17 cellular contexts compared by ENCODE assay signal in genomic region chrX:71545364-71545763, GRCh38. TPM values are rescaled to one million over a fixed set of nuclear protein-coding genes. Genes with fewer than 3 reads are reported as not detected.
DNase-seq lines count a peak whose midpoint lies in the region; ATAC-seq and TF ChIP-seq lines count a peak whose summit lies in the region.
"Had no signal": no experiment of that assay in that cellular context is flagged by ENCODE, and none has a peak within 500 bp of the region (broad histone marks: within the 10 kb centered on the region; RNA-seq: fewer than 3 reads in every experiment).

No MANE protein-coding gene starts in this region.

- peaks cover 64% of the 10 kb centered on the region for H3K36me3 Mint-ChIP-seq in activated CD4-positive, alpha-beta T cell treated with anti-CD3 and anti-CD28 coated beads for 36 hours (ENCODE audit: low read depth)
- peaks cover 80% of the 10 kb centered on the region for H3K36me3 Mint-ChIP-seq in stimulated activated naive CD8-positive, alpha-beta T cell treated with anti-CD3 and anti-CD28 coated beads, Interleukin-15, Interleukin-2, amounts not matched to agents 100 ng/mL and 50 ng/mL, for 24 hours (ENCODE audit: low read depth)
- H3K36me3 Mint-ChIP-seq in endothelial cell (ENCODE audit: low read depth, unreplicated experiment), result peaks cover 12% of the 10 kb centered on the region
- H3K36me3 Mint-ChIP-seq: IgD-negative memory B cell had no signal

- peaks cover 65% of the 10 kb centered on the region for H3K4me1 Mint-ChIP-seq in activated CD4-positive, alpha-beta T cell treated with anti-CD3 and anti-CD28 coated beads for 36 hours
- H3K4me1 Mint-ChIP-seq in stimulated activated naive CD8-positive, alpha-beta T cell treated with anti-CD3 and anti-CD28 coated beads, Interleukin-15, Interleukin-2, amounts not matched to agents 100 ng/mL and 50 ng/mL, for 24 hours (ENCODE audit: low read depth), result peaks cover 76% of the 10 kb centered on the region
- H3K4me1 Mint-ChIP-seq in endothelial cell (ENCODE audit: unreplicated experiment), result peaks cover 35% of the 10 kb centered on the region

- no peak for ATAC-seq in activated CD4-positive, alpha-beta T cell treated with anti-CD3 and anti-CD28 coated beads for 36 hours
- no peak for ATAC-seq in stimulated activated naive CD8-positive, alpha-beta T cell treated with anti-CD3 and anti-CD28 coated beads, Interleukin-15, Interleukin-2, amounts not matched to agents 100 U/mL and 50 U/mL, for 24 hours
- no peak for ATAC-seq in GM21786 (IDR thresholded peaks at IDR 0.05; ENCODE audit: unreplicated experiment)
- no peak for ATAC-seq in HG02981 (IDR thresholded peaks at IDR 0.05; ENCODE audit: unreplicated experiment)
- ATAC-seq: HCT116 had no signal

- TF ChIP-seq CTCF in endothelial cell (IDR thresholded peaks at IDR 0.05; ENCODE audit: unreplicated experiment) (no peak), uterus (IDR thresholded peaks at IDR 0.05) (no peak)

- H3K4me1 ChIP-seq in uterus, result peaks cover 0 to 4% of the 10 kb centered on the region in 2 donors

- H3K27me3 ChIP-seq in uterus, result no peaks in the 10 kb centered on the region

- H3K27ac ChIP-seq in uterus, result no peak overlapping the region
- H3K27ac ChIP-seq: C4-2B had no signal

- peak overlapping the region; percentile 68 for H3K27ac Mint-ChIP-seq in activated CD4-positive, alpha-beta T cell treated with anti-CD3 and anti-CD28 coated beads for 36 hours
- peak overlapping the region; percentile 88 for H3K27ac Mint-ChIP-seq in stimulated activated naive CD8-positive, alpha-beta T cell treated with anti-CD3 and anti-CD28 coated beads, Interleukin-15, Interleukin-2, amounts not matched to agents 100 ng/mL and 50 ng/mL, for 24 hours
- no peak overlapping the region for H3K27ac Mint-ChIP-seq in endothelial cell (ENCODE audit: unreplicated experiment)

- intact Hi-C loops in activated CD4-positive, alpha-beta T cell treated with anti-CD3 and anti-CD28 coated beads for 36 hours (cut with DNase I, micrococcal nuclease), result no loop called here
- intact Hi-C loops in uterus (cut with DNase I; ENCODE audit: low total_unique reads), result no loop called here

- CTCF ChIA-PET in activated CD4-positive, alpha-beta T cell treated with anti-CD3 and anti-CD28 coated beads for 36 hours (lab: Charles Lee), result interaction anchor here (2.0 kb wide), 1 partner anchor 10 kb away, joined by 16 read pairs; no protein-coding TSS in a partner anchor

- no peak for DNase-seq in activated CD4-positive, alpha-beta T cell treated with anti-CD3 and anti-CD28 coated beads for 36 hours
- no peak for DNase-seq in activated CD4-positive, alpha-beta T cell treated with anti-CD3 and anti-CD28 coated beads for 4 hours
- DNase-seq in stimulated activated naive CD8-positive, alpha-beta T cell treated with anti-CD3 and anti-CD28 coated beads, Interleukin-15, Interleukin-2, amounts not matched to agents 100 U/mL and 50 U/mL, for 24 hours, result no peak
- no peak for DNase-seq in endothelial cell (ENCODE audit: low spot score)
- DNase-seq in uterus, result no peak
- DNase-seq: DMS53, NCI-H1436, NCI-H2081 treated with DMSO at 0.1 percent for 48 hours, NCI-H226, NCI-H526, RPMI8226 had no signal

- H3K9me3 ChIP-seq in uterus, result no peaks in the 10 kb centered on the region

- H3K9me3 Mint-ChIP-seq in activated CD4-positive, alpha-beta T cell treated with anti-CD3 and anti-CD28 coated beads for 36 hours (ENCODE audit: low read depth), result no peaks in the 10 kb centered on the region
- H3K9me3 Mint-ChIP-seq in stimulated activated naive CD8-positive, alpha-beta T cell treated with anti-CD3 and anti-CD28 coated beads, Interleukin-15, Interleukin-2, amounts not matched to agents 100 ng/mL and 50 ng/mL, for 24 hours, result no peaks in the 10 kb centered on the region
- H3K9me3 Mint-ChIP-seq in endothelial cell (ENCODE audit: unreplicated experiment), result no peaks in the 10 kb centered on the region
- H3K9me3 Mint-ChIP-seq: IgD-negative memory B cell had no signal

- TF ChIP-seq POLR2A in uterus (IDR thresholded peaks at IDR 0.05), result no peak

- H3K4me3 ChIP-seq in uterus, result no peak overlapping the region

- POLR2A ChIA-PET in activated CD4-positive, alpha-beta T cell treated with anti-CD3 and anti-CD28 coated beads for 36 hours (lab: Charles Lee), result interaction anchor here (6.1 kb wide), 1 partner anchor 12 kb away, joined by 56 read pairs; the partner anchor contains the start of gene OGT

- H3K27me3 Mint-ChIP-seq in activated CD4-positive, alpha-beta T cell treated with anti-CD3 and anti-CD28 coated beads for 36 hours, result no peaks in the 10 kb centered on the region
- H3K27me3 Mint-ChIP-seq in stimulated activated naive CD8-positive, alpha-beta T cell treated with anti-CD3 and anti-CD28 coated beads, Interleukin-15, Interleukin-2, amounts not matched to agents 100 ng/mL and 50 ng/mL, for 24 hours, result no peaks in the 10 kb centered on the region
- H3K27me3 Mint-ChIP-seq in endothelial cell (ENCODE audit: unreplicated experiment), result no peaks in the 10 kb centered on the region
- H3K27me3 Mint-ChIP-seq: IgD-negative memory B cell had no signal

- H3K4me3 Mint-ChIP-seq in activated CD4-positive, alpha-beta T cell treated with anti-CD3 and anti-CD28 coated beads for 36 hours, result no peak overlapping the region
- no peak overlapping the region for H3K4me3 Mint-ChIP-seq in stimulated activated naive CD8-positive, alpha-beta T cell treated with anti-CD3 and anti-CD28 coated beads, Interleukin-15, Interleukin-2, amounts not matched to agents 100 ng/mL and 50 ng/mL, for 24 hours
- peak overlapping the region; percentile 74 for H3K4me3 Mint-ChIP-seq in endothelial cell (ENCODE audit: unreplicated experiment)
- H3K4me3 Mint-ChIP-seq: IgD-negative memory B cell had no signal

- no peaks in the 10 kb centered on the region for H3K36me3 ChIP-seq in uterus

RNA-seq across cellular contexts. Expression of gene OGT, which starts 12.5 kb away (rescaled TPM):
- 100 to 1,000 TPM; 331 to 339 TPM for total RNA-seq in activated CD4-positive, alpha-beta T cell treated with anti-CD3 and anti-CD28 coated beads for 36 hours
- total RNA-seq in endothelial cell (ENCODE audit: unreplicated experiment) (139 TPM), uterus (100 to 1,000 TPM; 117 to 243 (median 144) TPM)

RNA-seq across cellular contexts. Expression of gene GCNA, which starts 32.9 kb away (rescaled TPM):
- 1 to 10 TPM; 3.1 to 3.5 TPM for total RNA-seq in activated CD4-positive, alpha-beta T cell treated with anti-CD3 and anti-CD28 coated beads for 36 hours
- 3.0 TPM for total RNA-seq in endothelial cell (ENCODE audit: unreplicated experiment)
- 1 to 10 TPM; 1.2 to 7.9 (median 2.5) TPM for total RNA-seq in uterus
